Comparison of ENCODE assay signal across 2 cellular contexts in the genomic region with DNA sequence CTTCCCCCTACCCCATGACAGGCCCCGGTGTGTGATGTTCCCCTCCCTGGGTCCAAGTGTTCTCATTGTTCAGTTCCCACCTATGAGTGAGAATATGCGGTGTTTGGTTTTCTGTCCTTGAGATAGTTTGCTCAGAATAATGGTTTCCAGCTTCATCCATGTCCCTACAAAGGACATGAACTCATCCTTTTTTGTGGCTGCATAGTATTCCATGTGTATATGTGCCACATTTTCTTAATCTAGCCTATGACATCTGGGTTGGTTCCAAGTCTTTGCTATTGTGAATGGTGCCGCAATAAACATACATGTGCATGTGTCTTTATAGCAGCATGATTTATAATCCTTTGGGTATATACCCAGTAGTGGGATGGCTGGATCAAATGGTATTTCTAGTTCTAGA. TPM values are rescaled to one million over a fixed set of nuclear protein-coding genes. Genes with fewer than 3 reads are reported as not detected.
"Had no signal": no experiment of that assay in that cellular context is flagged by ENCODE, and none has a peak within 500 bp of the region (broad histone marks: within the 10 kb centered on the region; RNA-seq: fewer than 3 reads in every experiment).

No MANE protein-coding gene starts in this region.

RNA-seq across cellular contexts. Expression of gene ZNF763, which starts 26.5 kb away (rescaled TPM):
- total RNA-seq: NCI-H460 had no signal

RNA-seq across cellular contexts. Expression of gene ZNF69, which starts 50.8 kb away (rescaled TPM):
- total RNA-seq: MCF 10A, NCI-H460 had no signal
